ENCODE assay signal across 9 cellular contexts in the genomic region with DNA sequence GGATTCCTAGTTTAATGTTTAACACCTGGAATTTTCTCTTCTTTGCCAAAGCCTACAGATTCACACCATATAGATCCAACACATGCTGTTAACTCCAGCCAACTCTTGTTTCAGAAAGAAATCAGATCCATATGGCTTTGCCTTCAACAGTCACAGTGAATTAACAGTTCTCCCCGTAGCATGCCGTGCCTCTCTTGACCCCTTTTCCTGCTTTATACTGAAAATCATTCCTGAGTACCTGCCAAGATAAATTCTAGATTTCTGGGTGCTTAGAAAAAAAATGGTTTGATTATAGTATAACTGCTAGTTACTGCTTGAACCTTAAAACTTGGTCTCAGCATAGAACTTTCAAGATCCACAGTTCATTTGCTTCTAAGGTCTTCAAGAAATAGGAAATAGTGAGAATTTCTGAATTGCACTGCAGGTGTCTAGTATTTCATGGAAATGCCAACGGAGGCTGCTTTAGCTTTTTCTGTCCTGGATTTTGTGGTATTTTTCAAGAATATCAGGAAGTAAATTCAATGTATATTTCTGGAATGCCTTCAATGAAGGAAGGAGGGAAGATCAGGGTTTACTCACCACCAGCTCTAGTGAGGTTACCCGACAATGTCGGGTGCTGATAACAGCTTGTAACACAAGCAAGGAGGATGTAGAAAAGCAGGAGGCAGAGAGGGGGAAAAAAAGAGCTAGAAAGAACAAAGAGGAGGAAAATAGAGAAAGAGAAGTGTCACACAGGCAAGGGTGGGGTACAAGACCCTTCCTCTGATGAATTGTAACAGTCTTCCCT. TPM values are rescaled to one million over a fixed set of nuclear protein-coding genes. Genes with fewer than 3 reads are reported as not detected.
DNase-seq lines count a peak whose midpoint lies in the region; ATAC-seq and TF ChIP-seq lines count a peak whose summit lies in the region.
"Had no signal": no experiment of that assay in that cellular context is flagged by ENCODE, and none has a peak within 500 bp of the region (broad histone marks: within the 10 kb centered on the region; RNA-seq: fewer than 3 reads in every experiment).

No MANE protein-coding gene starts in this region.

- 12 to 33% (median 20%) methylated on average over 5 of the region's 5 CpGs for WGBS in psoas muscle, 3 donors

- H3K9ac ChIP-seq in DND-41 (ENCODE audit: low read depth, low read length) = no peak overlapping the region

- H3K79me2 ChIP-seq in DND-41 (ENCODE audit: insufficient read depth, low read length) = no peaks in the 10 kb centered on the region

- peak overlapping the region; percentile 60 for H2AFZ ChIP-seq in DND-41 (ENCODE audit: low read depth, low read length)

- H3K27ac ChIP-seq in DND-41 (ENCODE audit: low read length) = no peak overlapping the region
- no peak overlapping the region for H3K27ac ChIP-seq in psoas muscle
- H3K27ac ChIP-seq in substantia nigra (ENCODE audit: low read depth, low read length, poor library complexity, severe bottlenecking) = no peak overlapping the region

- H3K36me3 ChIP-seq in DND-41 (ENCODE audit: insufficient read depth, low read length) = no peaks in the 10 kb centered on the region
- peaks cover 0 to 2% of the 10 kb centered on the region in 2 donors for H3K36me3 ChIP-seq in psoas muscle (ENCODE audit: insufficient read depth in 1 of 2, low read depth in 1 of 2)

- DNase-seq in DND-41 = no peak
- DNase-seq in RPMI7951 (ENCODE audit: low read depth) = peak; percentile 39
- peak; percentile 69 for DNase-seq in fibroblast of peridontal ligament (ENCODE audit: extremely low read depth)
- no peak for DNase-seq in psoas muscle
- no peak for DNase-seq in substantia nigra (lab: John Stamatoyannopoulos, UW)
- no peak for DNase-seq in activated CD4-positive, alpha-beta T cell treated with anti-CD3 and anti-CD28 coated beads for 1 hour
- DNase-seq: activated CD4-positive, alpha-beta T cell treated with anti-CD3 and anti-CD28 coated beads, Interleukin-2, amount 10 ng/mL, durations not matched to agents 7 days and 5 days had no signal

- ATAC-seq in DND-41 (ENCODE audit: insufficient read depth, low read depth) (no peak), psoas muscle (no peak), GM19463 (IDR thresholded peaks at IDR 0.05; ENCODE audit: unreplicated experiment) (no peak), HG03045 (IDR thresholded peaks at IDR 0.05; ENCODE audit: unreplicated experiment) (no peak)

- H3K4me3 ChIP-seq in DND-41 (ENCODE audit: low read depth in 1 of 2, low read length in 2 of 2) = peak overlapping the region in 1 of 2 experiments; percentile 33; a peak in 1 of 4 replicates
- H3K4me3 ChIP-seq in psoas muscle = peak overlapping the region; percentile 57

- H3K9me3 ChIP-seq in DND-41 (ENCODE audit: insufficient read depth, low read length, severe bottlenecking) (no peaks in the 10 kb centered on the region), psoas muscle (no peaks in the 10 kb centered on the region)

- H3K4me1 ChIP-seq in DND-41 (ENCODE audit: insufficient read depth, low read length) (peaks cover 11% of the 10 kb centered on the region), psoas muscle (peaks cover 30% of the 10 kb centered on the region)

- intact Hi-C loops in psoas muscle (cut with DNase I) = no loop called here

- H4K20me1 ChIP-seq in DND-41 (ENCODE audit: insufficient read depth, low read length) = no peaks in the 10 kb centered on the region

- TF ChIP-seq CTCF in DND-41 (IDR thresholded peaks at IDR 0.05; ENCODE audit: borderline replicate concordance, extremely low read depth, low read length, poor library complexity, severe bottlenecking) (no peak), psoas muscle (IDR thresholded peaks at IDR 0.05) (no peak)

- H3K4me2 ChIP-seq in DND-41 (ENCODE audit: insufficient read depth, low read length) = peak overlapping the region; percentile 55

- H3K27me3 ChIP-seq in DND-41 (ENCODE audit: insufficient read depth, low read length, poor library complexity) = no peaks in the 10 kb centered on the region
- H3K27me3 ChIP-seq in psoas muscle (ENCODE audit: insufficient read depth in 3 of 3, low read length in 2 of 3) = no peaks in the 10 kb centered on the region

RNA-seq across cellular contexts. Expression of gene AASS, which starts 6.6 kb away (rescaled TPM):
- total RNA-seq in RPMI7951 (2014; rRNA removed; shearing (Covaris generic)) = 19.5 and 21.1 TPM in 2 replicates
- total RNA-seq in psoas muscle = 1 to 10 TPM; 4.1 to 9.6 (median 6.9) TPM
- 1 to 10 TPM; 2.8 to 4.8 (median 4.2) TPM for polyA plus RNA-seq in psoas muscle

Comparison
In these comparisons a context has a peak if more than half of its experiments do, and no peak if none do; other contexts are left out.
1. DNase-seq: peak in RPMI7951 (single experiment) and fibroblast of peridontal ligament (single experiment); none in DND-41 (single experiment), psoas muscle (0 of 2), substantia nigra (0 of 49) and activated CD4-positive, alpha-beta T cell treated with anti-CD3 and anti-CD28 coated beads for 1 hour (single experiment).